ENCODE assay signal across 9 cellular contexts in genomic region chrX:1249101-1249887, GRCh38. TPM values are rescaled to one million over a fixed set of nuclear protein-coding genes. Genes with fewer than 3 reads are reported as not detected.
A peak's percentile ranks its signal among the peaks of the same experiment; 100 is the strongest.
DNase-seq lines count a peak whose midpoint lies in the region; ATAC-seq and TF ChIP-seq lines count a peak whose summit lies in the region.
"Had no signal": no experiment of that assay in that cellular context is flagged by ENCODE, and none has a peak within 500 bp of the region (broad histone marks: within the 10 kb centered on the region; RNA-seq: fewer than 3 reads in every experiment).

No MANE protein-coding gene starts in this region.

- H3K9me3 ChIP-seq in right cardiac atrium (ENCODE audit: control insufficient read depth, low read length), result no peaks in the 10 kb centered on the region
- no peaks in the 10 kb centered on the region for H3K9me3 ChIP-seq in gastrocnemius medialis

- intact Hi-C loops in right cardiac atrium (cut with DNase I), result no loop called here
- intact Hi-C loops in gastrocnemius medialis (cut with DNase I; ENCODE audit: low total_unique reads), result no loop called here

- H3K27me3 ChIP-seq in right cardiac atrium (ENCODE audit: control insufficient read depth, insufficient read depth) (no peaks in the 10 kb centered on the region), gastrocnemius medialis (peaks cover 0 to 9% (median 8%) of the 10 kb centered on the region in 3 donors)

- peak; percentile 46 to 77 for ATAC-seq in activated T-cell treated with anti-CD3 and anti-CD28 coated beads, Interleukin-2, amount 50 U/mL, for 72 hours (replicated peaks in 1 of 2)
- ATAC-seq in right cardiac atrium (peak; percentile 89 to 91), gastrocnemius medialis (peak in 1 of 2 donors; percentile 30)

- H3K4me3 ChIP-seq in right cardiac atrium (ENCODE audit: low read length) (peak overlapping the region; percentile 6), gastrocnemius medialis (no peak overlapping the region)

- peak; percentile 49 for DNase-seq in activated naive CD4-positive, alpha-beta T cell treated with Interleukin-2 at 50 U/mL for 16 hours
- no peak for DNase-seq in activated naive CD4-positive, alpha-beta T cell (lab: John Stamatoyannopoulos, UW)
- peak; percentile 32 to 54 for DNase-seq in activated T-cell treated with anti-CD3 and anti-CD28 coated beads, Interleukin-2, amount 50 U/mL, for 72 hours
- DNase-seq in right cardiac atrium, result peak; percentile 52 to 85 (median 79)
- peak; percentile 13 to 32 for DNase-seq in gastrocnemius medialis
- no peak for DNase-seq in SHP77 treated with DMSO at 0.1 percent for 48 hours (lab: John Stamatoyannopoulos, UW)
- no peak for DNase-seq in stimulated activated naive CD4-positive, alpha-beta T cell (lab: John Stamatoyannopoulos, UW)
- no peak for DNase-seq in DMS 273 treated with DMSO at 0.1 percent for 48 hours (lab: John Stamatoyannopoulos, UW)

- peak overlapping the region; percentile 44 to 49 for H3K4me3 Mint-ChIP-seq in activated T-cell treated with anti-CD3 and anti-CD28 coated beads, Interleukin-2, amount 50 U/mL, for 72 hours

- in situ Hi-C loops in gastrocnemius medialis (cut with MboI; ENCODE audit: low sequenced_read_pairs in 4 of 4), result no loop called here

- H3K36me3 ChIP-seq in gastrocnemius medialis, result no peaks in the 10 kb centered on the region

- H3K27me3 Mint-ChIP-seq in activated T-cell treated with anti-CD3 and anti-CD28 coated beads, Interleukin-2, amount 50 U/mL, for 72 hours (ENCODE audit: low read depth), result no peaks in the 10 kb centered on the region

- H3K27ac Mint-ChIP-seq in activated T-cell treated with anti-CD3 and anti-CD28 coated beads, Interleukin-2, amount 50 U/mL, for 72 hours, result peak overlapping the region; percentile 77

- peaks cover 4% of the 10 kb centered on the region for H3K4me1 ChIP-seq in right cardiac atrium (ENCODE audit: control insufficient read depth, insufficient read depth, low read length)
- H3K4me1 ChIP-seq in gastrocnemius medialis, result no peaks in the 10 kb centered on the region

- H3K27ac ChIP-seq in right cardiac atrium (ENCODE audit: low read length) (peak overlapping the region; percentile 48), gastrocnemius medialis (peak overlapping the region in 1 of 4 donors; percentile 31)

- H3K4me1 Mint-ChIP-seq in activated T-cell treated with anti-CD3 and anti-CD28 coated beads, Interleukin-2, amount 50 U/mL, for 72 hours (ENCODE audit: low read depth), result peaks cover 27% of the 10 kb centered on the region

- peaks cover 1% of the 10 kb centered on the region in 2 donors for H3K36me3 Mint-ChIP-seq in activated T-cell treated with anti-CD3 and anti-CD28 coated beads, Interleukin-2, amount 50 U/mL, for 72 hours (ENCODE audit: insufficient read depth in 2 of 2)

- WGBS in right cardiac atrium, result 2% methylated on average over 22 of the region's 22 CpGs

- no peak for TF ChIP-seq CTCF in gastrocnemius medialis (IDR thresholded peaks at IDR 0.05 in 4 of 5, conservative IDR thresholded peaks at IDR 0.05 in 1 of 5)

- no peak for TF ChIP-seq POLR2A in gastrocnemius medialis (IDR thresholded peaks at IDR 0.05)

- peaks cover 1 to 4% of the 10 kb centered on the region in 2 donors for H3K9me3 Mint-ChIP-seq in activated T-cell treated with anti-CD3 and anti-CD28 coated beads, Interleukin-2, amount 50 U/mL, for 72 hours

RNA-seq across cellular contexts. Expression of gene CSF2RA, which starts 19.3 kb away (rescaled TPM):
- under 1 TPM; 0.41 to 0.69 TPM for total RNA-seq in activated T-cell treated with anti-CD3 and anti-CD28 coated beads, Interleukin-2, amount 50 U/mL, for 72 hours
- 1 to 10 TPM; 3.0 to 5.3 (median 4.4) TPM for total RNA-seq in right cardiac atrium
- 1.3 TPM for polyA plus RNA-seq in right cardiac atrium
- total RNA-seq in gastrocnemius medialis, result 1 to 10 TPM in 2 of 4 donors, under 1 TPM in 2; 0.59 to 1.3 (median 0.89) TPM
- polyA plus RNA-seq: AG04450 had no signal

RNA-seq across cellular contexts. Expression of gene CRLF2, which starts 36.8 kb away (rescaled TPM):
- 1 to 10 TPM in 1 of 2 donors, under 1 TPM in 1; 0.22 to 1.4 TPM for total RNA-seq in activated T-cell treated with anti-CD3 and anti-CD28 coated beads, Interleukin-2, amount 50 U/mL, for 72 hours
- total RNA-seq in right cardiac atrium (not detected), gastrocnemius medialis (not detected)
- polyA plus RNA-seq in right cardiac atrium, result not detected
- polyA plus RNA-seq: AG04450 had no signal

Comparison
In these comparisons a context has a peak if more than half of its experiments do, and no peak if none do; other contexts are left out.
1. DNase-seq: peak in activated naive CD4-positive, alpha-beta T cell treated with Interleukin-2 at 50 U/mL for 16 hours (single experiment), activated T-cell treated with anti-CD3 and anti-CD28 coated beads, Interleukin-2, amount 50 U/mL, for 72 hours (2 of 2), right cardiac atrium (3 of 3) and gastrocnemius medialis (2 of 2); none in activated naive CD4-positive, alpha-beta T cell (0 of 4), SHP77 treated with DMSO at 0.1 percent for 48 hours (single experiment), stimulated activated naive CD4-positive, alpha-beta T cell (0 of 6) and DMS 273 treated with DMSO at 0.1 percent for 48 hours (single experiment).